Comparison of ENCODE assay signal across 10 cellular contexts in genomic region chr19:2446390-2446789, GRCh38. TPM values are rescaled to one million over a fixed set of nuclear protein-coding genes. Genes with fewer than 3 reads are reported as not detected.
DNase-seq lines count a peak whose midpoint lies in the region; ATAC-seq lines count a peak whose summit lies in the region.
"Had no signal": no experiment of that assay in that cellular context is flagged by ENCODE, and none has a peak within 500 bp of the region (broad histone marks: within the 10 kb centered on the region; RNA-seq: fewer than 3 reads in every experiment).

No MANE protein-coding gene starts in this region.

- DNase-seq in T-helper 1 cell (no peak), NCI-H2196 treated with DMSO at 0.1 percent for 48 hours (lab: John Stamatoyannopoulos, UW; ENCODE audit: unreplicated experiment) (peak; percentile 11), SIG-M5 (lab: John Stamatoyannopoulos, UW) (no peak), left ventricle myocardium superior (no peak)
- DNase-seq: ACHN had no signal

- peak overlapping the region; percentile 86 for H3K27ac Mint-ChIP-seq in T-helper 1 cell treated with Interleukin-12 subunit alpha and Interleukin-12 subunit beta and Interleukin-4 antibody, amounts not matched to agents 30 μg/mL and 1 μg/mL, for 36 hours
- H3K27ac Mint-ChIP-seq in activated naive CD8-positive, alpha-beta T cell: peak overlapping the region; percentile 72

- H3K27me3 ChIP-seq in skeletal muscle satellite cell (ENCODE audit: control insufficient read depth, insufficient read depth, low read length): no peaks in the 10 kb centered on the region

- H3K36me3 ChIP-seq in skeletal muscle satellite cell (ENCODE audit: insufficient read depth, low read length): peaks cover 40% of the 10 kb centered on the region
- H3K36me3 ChIP-seq: prostate gland had no signal

- H3K9ac ChIP-seq in skeletal muscle satellite cell (ENCODE audit: low read depth, low read length): no peak overlapping the region

- no peaks in the 10 kb centered on the region for H3K9me3 ChIP-seq in skeletal muscle satellite cell (replicated peaks; ENCODE audit: low read length)
- H3K9me3 ChIP-seq: prostate gland had no signal

- peak overlapping the region; percentile 40 for H3K4me2 ChIP-seq in skeletal muscle satellite cell (ENCODE audit: low read length)

- no peak overlapping the region for H3K4me3 ChIP-seq in skeletal muscle satellite cell (ENCODE audit: low read length)
- H3K4me3 ChIP-seq: prostate gland had no signal

- H3K27me3 Mint-ChIP-seq in T-helper 1 cell treated with Interleukin-12 subunit alpha and Interleukin-12 subunit beta and Interleukin-4 antibody, amounts not matched to agents 30 μg/mL and 1 μg/mL, for 36 hours (ENCODE audit: low read depth): no peaks in the 10 kb centered on the region
- no peaks in the 10 kb centered on the region for H3K27me3 Mint-ChIP-seq in activated naive CD8-positive, alpha-beta T cell

- H3K4me1 ChIP-seq in skeletal muscle satellite cell (ENCODE audit: control insufficient read depth, insufficient read depth, low read length): peaks cover 21% of the 10 kb centered on the region
- H3K4me1 ChIP-seq: prostate gland had no signal

- peaks cover 14% of the 10 kb centered on the region for H3K4me1 Mint-ChIP-seq in T-helper 1 cell treated with Interleukin-12 subunit alpha and Interleukin-12 subunit beta and Interleukin-4 antibody, amounts not matched to agents 30 μg/mL and 1 μg/mL, for 36 hours (ENCODE audit: low read depth)
- peaks cover 17% of the 10 kb centered on the region for H3K4me1 Mint-ChIP-seq in activated naive CD8-positive, alpha-beta T cell (ENCODE audit: low read depth)

- H3K4me3 Mint-ChIP-seq in T-helper 1 cell treated with Interleukin-12 subunit alpha and Interleukin-12 subunit beta and Interleukin-4 antibody, amounts not matched to agents 30 μg/mL and 1 μg/mL, for 36 hours: peak overlapping the region; percentile 62
- H3K4me3 Mint-ChIP-seq in activated naive CD8-positive, alpha-beta T cell: peak overlapping the region; percentile 78

- peaks cover 9% of the 10 kb centered on the region for H3K36me3 Mint-ChIP-seq in T-helper 1 cell treated with Interleukin-12 subunit alpha and Interleukin-12 subunit beta and Interleukin-4 antibody, amounts not matched to agents 30 μg/mL and 1 μg/mL, for 36 hours (ENCODE audit: low read depth)
- no peaks in the 10 kb centered on the region for H3K36me3 Mint-ChIP-seq in activated naive CD8-positive, alpha-beta T cell

- no peaks in the 10 kb centered on the region for H3K9me3 Mint-ChIP-seq in T-helper 1 cell treated with Interleukin-12 subunit alpha and Interleukin-12 subunit beta and Interleukin-4 antibody, amounts not matched to agents 30 μg/mL and 1 μg/mL, for 36 hours
- no peaks in the 10 kb centered on the region for H3K9me3 Mint-ChIP-seq in activated naive CD8-positive, alpha-beta T cell (ENCODE audit: low read depth)

- intact Hi-C loops in left ventricle myocardium superior (cut with micrococcal nuclease): no loop called here

- ATAC-seq in GM21717 (IDR thresholded peaks at IDR 0.05; ENCODE audit: unreplicated experiment) (no peak), left ventricle myocardium superior (no peak)

RNA-seq across cellular contexts. Expression of gene LMNB2, which starts 10.4 kb away (rescaled TPM):
- total RNA-seq in skeletal muscle satellite cell (2012; rRNA removed): 81.4 and 91.5 TPM in 2 replicates
- total RNA-seq in left ventricle myocardium superior: 17.7 TPM

RNA-seq across cellular contexts. Expression of gene TIMM13, which starts 19.0 kb away (rescaled TPM):
- 52.0 and 53.0 TPM in 2 replicates for total RNA-seq in skeletal muscle satellite cell (2012; rRNA removed)
- total RNA-seq in left ventricle myocardium superior: 84.1 TPM

RNA-seq across cellular contexts. Expression of gene GADD45B, which starts 29.5 kb away (rescaled TPM):
- 47.4 and 61.6 TPM in 2 replicates for total RNA-seq in skeletal muscle satellite cell (2012; rRNA removed)
- 42.3 TPM for total RNA-seq in left ventricle myocardium superior
